1 cellular context compared by ENCODE assay signal in the genomic region with DNA sequence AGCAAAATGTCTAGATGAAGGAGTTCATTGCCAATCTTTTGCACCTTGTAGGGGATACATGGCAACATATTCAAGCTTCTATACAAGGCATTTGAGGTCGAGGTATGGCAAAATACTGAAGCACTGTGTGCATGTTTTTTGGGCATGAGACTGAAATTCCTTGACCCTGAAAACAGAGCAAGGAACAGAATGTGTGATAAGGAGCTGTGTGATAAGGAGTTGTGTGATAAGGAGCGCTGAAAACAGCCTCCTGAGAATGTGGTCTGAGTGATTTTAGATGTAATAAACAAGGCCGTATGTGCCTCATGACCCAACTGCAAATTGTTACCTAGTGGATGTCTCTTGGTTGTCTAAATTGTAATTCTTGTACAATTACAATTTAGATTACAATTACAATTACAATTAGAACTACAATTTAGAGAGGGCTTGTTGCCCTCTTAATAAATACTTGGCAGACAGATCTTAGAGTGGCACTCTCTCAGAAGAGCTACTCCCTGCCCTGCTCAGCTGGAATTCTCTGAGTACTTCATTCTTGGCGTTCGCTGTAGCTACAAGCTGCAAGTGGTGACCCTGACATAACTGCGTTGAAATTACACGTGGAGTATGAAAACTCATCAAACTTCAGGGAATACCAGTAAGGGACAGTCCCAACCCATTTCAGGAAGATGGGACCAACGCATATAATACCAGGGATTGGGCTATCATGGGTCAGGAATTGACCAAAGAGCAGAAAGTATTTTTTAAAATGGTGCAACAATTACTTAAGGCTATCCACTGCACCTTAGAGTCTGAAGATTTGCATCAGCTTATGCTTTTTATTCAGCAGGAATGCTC.
TF ChIP-seq lines count a peak whose summit lies in the region.

No MANE protein-coding gene starts in this region.

TF ChIP-seq in GM23338, 12 proteins besides CTCF, POLR2A, EP300 and RAD21:
- TF ChIP-seq CREB1 (CRISPR knock-in tag; IDR thresholded peaks at IDR 0.05; ENCODE audit: low read depth) (no peak), NANOG (IDR thresholded peaks at IDR 0.05; ENCODE audit: borderline replicate concordance) (no peak), EZH2 (IDR thresholded peaks at IDR 0.05; ENCODE audit: low read depth, unreplicated experiment) (no peak), JUNB (IDR thresholded peaks at IDR 0.05; ENCODE audit: unreplicated experiment) (no peak), STAT1 (IDR thresholded peaks at IDR 0.05; ENCODE audit: unreplicated experiment) (no peak), ZNF331 (CRISPR knock-in tag; IDR thresholded peaks at IDR 0.05; ENCODE audit: low read depth) (no peak), ZNF114 (CRISPR knock-in tag; IDR thresholded peaks at IDR 0.05) (no peak), POLR2AphosphoS5 (IDR thresholded peaks at IDR 0.05; ENCODE audit: low read depth) (no peak), EZH2phosphoT487 (IDR thresholded peaks at IDR 0.05; ENCODE audit: unreplicated experiment) (no peak)
- TF ChIP-seq, protein P1, sequence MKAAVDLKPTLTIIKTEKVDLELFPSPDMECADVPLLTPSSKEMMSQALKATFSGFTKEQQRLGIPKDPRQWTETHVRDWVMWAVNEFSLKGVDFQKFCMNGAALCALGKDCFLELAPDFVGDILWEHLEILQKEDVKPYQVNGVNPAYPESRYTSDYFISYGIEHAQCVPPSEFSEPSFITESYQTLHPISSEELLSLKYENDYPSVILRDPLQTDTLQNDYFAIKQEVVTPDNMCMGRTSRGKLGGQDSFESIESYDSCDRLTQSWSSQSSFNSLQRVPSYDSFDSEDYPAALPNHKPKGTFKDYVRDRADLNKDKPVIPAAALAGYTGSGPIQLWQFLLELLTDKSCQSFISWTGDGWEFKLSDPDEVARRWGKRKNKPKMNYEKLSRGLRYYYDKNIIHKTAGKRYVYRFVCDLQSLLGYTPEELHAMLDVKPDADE (IDR thresholded peaks at IDR 0.05) = no peak
- TF ChIP-seq, protein P2, sequence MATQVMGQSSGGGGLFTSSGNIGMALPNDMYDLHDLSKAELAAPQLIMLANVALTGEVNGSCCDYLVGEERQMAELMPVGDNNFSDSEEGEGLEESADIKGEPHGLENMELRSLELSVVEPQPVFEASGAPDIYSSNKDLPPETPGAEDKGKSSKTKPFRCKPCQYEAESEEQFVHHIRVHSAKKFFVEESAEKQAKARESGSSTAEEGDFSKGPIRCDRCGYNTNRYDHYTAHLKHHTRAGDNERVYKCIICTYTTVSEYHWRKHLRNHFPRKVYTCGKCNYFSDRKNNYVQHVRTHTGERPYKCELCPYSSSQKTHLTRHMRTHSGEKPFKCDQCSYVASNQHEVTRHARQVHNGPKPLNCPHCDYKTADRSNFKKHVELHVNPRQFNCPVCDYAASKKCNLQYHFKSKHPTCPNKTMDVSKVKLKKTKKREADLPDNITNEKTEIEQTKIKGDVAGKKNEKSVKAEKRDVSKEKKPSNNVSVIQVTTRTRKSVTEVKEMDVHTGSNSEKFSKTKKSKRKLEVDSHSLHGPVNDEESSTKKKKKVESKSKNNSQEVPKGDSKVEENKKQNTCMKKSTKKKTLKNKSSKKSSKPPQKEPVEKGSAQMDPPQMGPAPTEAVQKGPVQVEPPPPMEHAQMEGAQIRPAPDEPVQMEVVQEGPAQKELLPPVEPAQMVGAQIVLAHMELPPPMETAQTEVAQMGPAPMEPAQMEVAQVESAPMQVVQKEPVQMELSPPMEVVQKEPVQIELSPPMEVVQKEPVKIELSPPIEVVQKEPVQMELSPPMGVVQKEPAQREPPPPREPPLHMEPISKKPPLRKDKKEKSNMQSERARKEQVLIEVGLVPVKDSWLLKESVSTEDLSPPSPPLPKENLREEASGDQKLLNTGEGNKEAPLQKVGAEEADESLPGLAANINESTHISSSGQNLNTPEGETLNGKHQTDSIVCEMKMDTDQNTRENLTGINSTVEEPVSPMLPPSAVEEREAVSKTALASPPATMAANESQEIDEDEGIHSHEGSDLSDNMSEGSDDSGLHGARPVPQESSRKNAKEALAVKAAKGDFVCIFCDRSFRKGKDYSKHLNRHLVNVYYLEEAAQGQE (IDR thresholded peaks at IDR 0.05; ENCODE audit: unreplicated experiment) = no peak
- TF ChIP-seq, protein P3, sequence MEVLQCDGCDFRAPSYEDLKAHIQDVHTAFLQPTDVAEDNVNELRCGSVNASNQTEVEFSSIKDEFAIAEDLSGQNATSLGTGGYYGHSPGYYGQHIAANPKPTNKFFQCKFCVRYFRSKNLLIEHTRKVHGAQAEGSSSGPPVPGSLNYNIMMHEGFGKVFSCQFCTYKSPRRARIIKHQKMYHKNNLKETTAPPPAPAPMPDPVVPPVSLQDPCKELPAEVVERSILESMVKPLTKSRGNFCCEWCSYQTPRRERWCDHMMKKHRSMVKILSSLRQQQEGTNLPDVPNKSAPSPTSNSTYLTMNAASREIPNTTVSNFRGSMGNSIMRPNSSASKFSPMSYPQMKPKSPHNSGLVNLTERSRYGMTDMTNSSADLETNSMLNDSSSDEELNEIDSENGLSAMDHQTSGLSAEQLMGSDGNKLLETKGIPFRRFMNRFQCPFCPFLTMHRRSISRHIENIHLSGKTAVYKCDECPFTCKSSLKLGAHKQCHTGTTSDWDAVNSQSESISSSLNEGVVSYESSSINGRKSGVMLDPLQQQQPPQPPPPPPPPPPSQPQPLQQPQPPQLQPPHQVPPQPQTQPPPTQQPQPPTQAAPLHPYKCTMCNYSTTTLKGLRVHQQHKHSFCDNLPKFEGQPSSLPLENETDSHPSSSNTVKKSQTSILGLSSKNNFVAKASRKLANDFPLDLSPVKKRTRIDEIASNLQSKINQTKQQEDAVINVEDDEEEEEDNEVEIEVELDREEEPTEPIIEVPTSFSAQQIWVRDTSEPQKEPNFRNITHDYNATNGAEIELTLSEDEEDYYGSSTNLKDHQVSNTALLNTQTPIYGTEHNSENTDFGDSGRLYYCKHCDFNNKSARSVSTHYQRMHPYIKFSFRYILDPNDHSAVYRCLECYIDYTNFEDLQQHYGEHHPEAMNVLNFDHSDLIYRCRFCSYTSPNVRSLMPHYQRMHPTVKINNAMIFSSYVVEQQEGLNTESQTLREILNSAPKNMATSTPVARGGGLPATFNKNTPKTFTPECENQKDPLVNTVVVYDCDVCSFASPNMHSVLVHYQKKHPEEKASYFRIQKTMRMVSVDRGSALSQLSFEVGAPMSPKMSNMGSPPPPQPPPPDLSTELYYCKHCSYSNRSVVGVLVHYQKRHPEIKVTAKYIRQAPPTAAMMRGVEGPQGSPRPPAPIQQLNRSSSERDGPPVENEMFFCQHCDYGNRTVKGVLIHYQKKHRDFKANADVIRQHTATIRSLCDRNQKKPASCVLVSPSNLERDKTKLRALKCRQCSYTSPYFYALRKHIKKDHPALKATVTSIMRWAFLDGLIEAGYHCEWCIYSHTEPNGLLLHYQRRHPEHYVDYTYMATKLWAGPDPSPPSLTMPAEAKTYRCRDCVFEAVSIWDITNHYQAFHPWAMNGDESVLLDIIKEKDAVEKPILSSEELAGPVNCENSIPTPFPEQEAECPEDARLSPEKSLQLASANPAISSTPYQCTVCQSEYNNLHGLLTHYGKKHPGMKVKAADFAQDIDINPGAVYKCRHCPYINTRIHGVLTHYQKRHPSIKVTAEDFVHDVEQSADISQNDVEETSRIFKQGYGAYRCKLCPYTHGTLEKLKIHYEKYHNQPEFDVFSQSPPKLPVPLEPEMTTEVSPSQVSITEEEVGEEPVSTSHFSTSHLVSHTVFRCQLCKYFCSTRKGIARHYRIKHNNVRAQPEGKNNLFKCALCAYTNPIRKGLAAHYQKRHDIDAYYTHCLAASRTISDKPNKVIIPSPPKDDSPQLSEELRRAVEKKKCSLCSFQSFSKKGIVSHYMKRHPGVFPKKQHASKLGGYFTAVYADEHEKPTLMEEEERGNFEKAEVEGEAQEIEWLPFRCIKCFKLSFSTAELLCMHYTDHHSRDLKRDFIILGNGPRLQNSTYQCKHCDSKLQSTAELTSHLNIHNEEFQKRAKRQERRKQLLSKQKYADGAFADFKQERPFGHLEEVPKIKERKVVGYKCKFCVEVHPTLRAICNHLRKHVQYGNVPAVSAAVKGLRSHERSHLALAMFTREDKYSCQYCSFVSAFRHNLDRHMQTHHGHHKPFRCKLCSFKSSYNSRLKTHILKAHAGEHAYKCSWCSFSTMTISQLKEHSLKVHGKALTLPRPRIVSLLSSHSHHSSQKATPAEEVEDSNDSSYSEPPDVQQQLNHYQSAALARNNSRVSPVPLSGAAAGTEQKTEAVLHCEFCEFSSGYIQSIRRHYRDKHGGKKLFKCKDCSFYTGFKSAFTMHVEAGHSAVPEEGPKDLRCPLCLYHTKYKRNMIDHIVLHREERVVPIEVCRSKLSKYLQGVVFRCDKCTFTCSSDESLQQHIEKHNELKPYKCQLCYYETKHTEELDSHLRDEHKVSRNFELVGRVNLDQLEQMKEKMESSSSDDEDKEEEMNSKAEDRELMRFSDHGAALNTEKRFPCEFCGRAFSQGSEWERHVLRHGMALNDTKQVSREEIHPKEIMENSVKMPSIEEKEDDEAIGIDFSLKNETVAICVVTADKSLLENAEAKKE (CRISPR knock-in tag; IDR thresholded peaks at IDR 0.05) = no peak
